In genomic region chr22:45673482-45674175, GRCh38 we compare ENCODE assay signal across 9 cellular contexts. TPM values are rescaled to one million over a fixed set of nuclear protein-coding genes. Genes with fewer than 3 reads are reported as not detected.
DNase-seq lines count a peak whose midpoint lies in the region; ATAC-seq and TF ChIP-seq lines count a peak whose summit lies in the region.
"Had no signal": no experiment of that assay in that cellular context is flagged by ENCODE, and none has a peak within 500 bp of the region (broad histone marks: within the 10 kb centered on the region; RNA-seq: fewer than 3 reads in every experiment).

No MANE protein-coding gene starts in this region.

- H3K9me3 ChIP-seq in MG63 = no peaks in the 10 kb centered on the region

- H3K36me3 ChIP-seq in MG63 = peaks cover 45% of the 10 kb centered on the region

- no TSS peak for BruUV-seq in Calu3 (replicated peaks; lab: Mats Ljungman, UMichigan)

- H3K27ac Mint-ChIP-seq in Calu3 (ENCODE audit: unreplicated experiment) = peak overlapping the region; percentile 30
- H3K27ac Mint-ChIP-seq in activated naive CD8-positive, alpha-beta T cell treated with anti-CD3 and anti-CD28 coated beads for 36 hours = peak overlapping the region; percentile 86
- peak overlapping the region in 9 of 10 donors; percentile 1 to 93 (median 79) for H3K27ac Mint-ChIP-seq in naive thymus-derived CD8-positive, alpha-beta T cell

- TF ChIP-seq CTCF in Calu3 (IDR thresholded peaks at IDR 0.05; ENCODE audit: unreplicated experiment) = no peak

- intact Hi-C loops in Calu3 (cut with micrococcal nuclease; ENCODE audit: unreplicated experiment) = no loop called here

- no peaks in the 10 kb centered on the region for H3K27me3 Mint-ChIP-seq in Calu3 (ENCODE audit: unreplicated experiment)
- peaks cover 5% of the 10 kb centered on the region for H3K27me3 Mint-ChIP-seq in activated naive CD8-positive, alpha-beta T cell treated with anti-CD3 and anti-CD28 coated beads for 36 hours
- no peaks in the 10 kb centered on the region for H3K27me3 Mint-ChIP-seq in naive thymus-derived CD8-positive, alpha-beta T cell

- H3K9me3 Mint-ChIP-seq in Calu3 (ENCODE audit: low read depth, unreplicated experiment) = no peaks in the 10 kb centered on the region
- H3K9me3 Mint-ChIP-seq in activated naive CD8-positive, alpha-beta T cell treated with anti-CD3 and anti-CD28 coated beads for 36 hours = no peaks in the 10 kb centered on the region
- H3K9me3 Mint-ChIP-seq in naive thymus-derived CD8-positive, alpha-beta T cell = peaks cover 0 to 2% (median 0%) of the 10 kb centered on the region in 9 donors

- peak overlapping the region; percentile 79 for H3K4me3 ChIP-seq in MG63

- peaks cover 47% of the 10 kb centered on the region for H3K36me3 Mint-ChIP-seq in Calu3 (ENCODE audit: insufficient read depth, unreplicated experiment)
- peaks cover 37% of the 10 kb centered on the region for H3K36me3 Mint-ChIP-seq in activated naive CD8-positive, alpha-beta T cell treated with anti-CD3 and anti-CD28 coated beads for 36 hours
- peaks cover 0 to 13% (median 2%) of the 10 kb centered on the region in 3 donors for H3K36me3 Mint-ChIP-seq in naive thymus-derived CD8-positive, alpha-beta T cell

- POLR2A ChIA-PET in naive thymus-derived CD8-positive, alpha-beta T cell (lab: Charles Lee) = no interaction called here

- no peaks in the 10 kb centered on the region for H3K27me3 ChIP-seq in MG63

- peak overlapping the region; percentile 87 for H3K4me3 Mint-ChIP-seq in Calu3 (ENCODE audit: low read depth, unreplicated experiment)
- peak overlapping the region; percentile 93 for H3K4me3 Mint-ChIP-seq in activated naive CD8-positive, alpha-beta T cell treated with anti-CD3 and anti-CD28 coated beads for 36 hours
- peak overlapping the region in 9 of 10 donors; percentile 31 to 92 (median 87) for H3K4me3 Mint-ChIP-seq in naive thymus-derived CD8-positive, alpha-beta T cell

- ATAC-seq in naive thymus-derived CD8-positive, alpha-beta T cell = no peak
- ATAC-seq in HG03025 (IDR thresholded peaks at IDR 0.05; ENCODE audit: low FRiP score, unreplicated experiment) = no peak
- ATAC-seq in GM21360 (IDR thresholded peaks at IDR 0.05; ENCODE audit: unreplicated experiment) = no peak

- no peak for DNase-seq in Calu3
- no peak for DNase-seq in MG63
- no peak for DNase-seq in activated naive CD8-positive, alpha-beta T cell treated with anti-CD3 and anti-CD28 coated beads for 36 hours
- no peak for DNase-seq in naive thymus-derived CD8-positive, alpha-beta T cell
- DNase-seq in NCI-H1048 (lab: John Stamatoyannopoulos, UW) = no peak
- no peak for DNase-seq in NCI-H69 (lab: John Stamatoyannopoulos, UW)
- DNase-seq: central memory CD4-positive, alpha-beta T cell had no signal

- CTCF ChIA-PET in Calu3 (lab: Charles Lee) = interaction anchor here (1.2 kb wide), 2 partner anchors 12 to 15 kb away, joined by 3 read pairs; no protein-coding TSS in a partner anchor

- H3K4me1 Mint-ChIP-seq in Calu3 (ENCODE audit: low read depth, unreplicated experiment) = peaks cover 29% of the 10 kb centered on the region
- H3K4me1 Mint-ChIP-seq in activated naive CD8-positive, alpha-beta T cell treated with anti-CD3 and anti-CD28 coated beads for 36 hours = peaks cover 29% of the 10 kb centered on the region
- H3K4me1 Mint-ChIP-seq in naive thymus-derived CD8-positive, alpha-beta T cell = peaks cover 28 to 56% (median 44%) of the 10 kb centered on the region in 4 donors

RNA-seq across cellular contexts. Expression of gene ATXN10, which starts 2.0 kb away (rescaled TPM):
- 243 and 263 TPM in 2 replicates for total RNA-seq in Calu3 (2022)
- 169 and 176 TPM in 2 replicates for total RNA-seq in MG63 (2014; rRNA removed; shearing (Covaris generic); ENCODE audit: low replicate concordance)
- 100 to 1,000 TPM; 124 to 130 TPM for total RNA-seq in activated naive CD8-positive, alpha-beta T cell treated with anti-CD3 and anti-CD28 coated beads for 36 hours
- 10 to 100 TPM; 77.4 to 78.0 TPM for total RNA-seq in naive thymus-derived CD8-positive, alpha-beta T cell
- 100 to 1,000 TPM in 1 of 3 donors, 10 to 100 TPM in 2; 91.1 to 117 (median 96.0) TPM for polyA plus RNA-seq in naive thymus-derived CD8-positive, alpha-beta T cell

Comparison
In these comparisons a context has a peak if more than half of its experiments do, and no peak if none do; other contexts are left out.
1. H3K27ac Mint-ChIP-seq: peak in every context shown above with its lines; median percentile 86 in activated naive CD8-positive, alpha-beta T cell treated with anti-CD3 and anti-CD28 coated beads for 36 hours; 79 in naive thymus-derived CD8-positive, alpha-beta T cell; 30 in Calu3.